Comparison of ENCODE assay signal across 23 cellular contexts in genomic region chr4:121939690-121940089, GRCh38. TPM values are rescaled to one million over a fixed set of nuclear protein-coding genes. Genes with fewer than 3 reads are reported as not detected.
"Had no signal": no experiment of that assay in that cellular context is flagged by ENCODE, and none has a peak within 500 bp of the region (broad histone marks: within the 10 kb centered on the region; RNA-seq: fewer than 3 reads in every experiment).

No MANE protein-coding gene starts in this region.

- H3K4me1 Mint-ChIP-seq: naive B cell; neural progenitor cell; stimulated activated naive B cell treated with anti-CD40 and anti-IgM and Interleukin-4, amounts not matched to agents 10 μg/mL and 1 μg/mL and 100 μg/mL, for 72 hours had no signal

- H3K4me1 ChIP-seq: neural progenitor cell, psoas muscle, sigmoid colon, spleen, upper lobe of right lung had no signal

- H3K27ac ChIP-seq: brain microvascular endothelial cell, neural progenitor cell, psoas muscle, sigmoid colon, spleen, thoracic aorta, upper lobe of right lung had no signal

- H3K27ac Mint-ChIP-seq: activated naive CD4-positive, alpha-beta T cell treated with anti-CD3 and anti-CD28 coated beads, Interleukin-2, amount 10 ng/mL, durations not matched to agents 7 days and 5 days; activated naive CD8-positive, alpha-beta T cell treated with anti-CD3 and anti-CD28 coated beads, Interleukin-2, amount 50 U/mL, for 24 hours; naive B cell; neural progenitor cell; stimulated activated naive B cell treated with anti-CD40 and anti-IgM and Interleukin-4, amounts not matched to agents 10 μg/mL and 1 μg/mL and 100 μg/mL, for 72 hours; T-helper 1 cell treated with Interleukin-12 subunit alpha and Interleukin-12 subunit beta and Interleukin-4 antibody, amounts not matched to agents 30 μg/mL and 1 μg/mL, for 36 hours had no signal

- H3K27me3 ChIP-seq: brain microvascular endothelial cell, neural progenitor cell, sigmoid colon had no signal

- H3K36me3 Mint-ChIP-seq: activated naive CD4-positive, alpha-beta T cell treated with anti-CD3 and anti-CD28 coated beads, Interleukin-2, amount 10 ng/mL, durations not matched to agents 7 days and 5 days; neural progenitor cell; stimulated activated naive B cell treated with anti-CD40 and anti-IgM and Interleukin-4, amounts not matched to agents 10 μg/mL and 1 μg/mL and 100 μg/mL, for 72 hours had no signal

- H3K4me3 Mint-ChIP-seq: activated naive CD4-positive, alpha-beta T cell treated with anti-CD3 and anti-CD28 coated beads, Interleukin-2, amount 10 ng/mL, durations not matched to agents 7 days and 5 days; activated naive CD8-positive, alpha-beta T cell treated with anti-CD3 and anti-CD28 coated beads, Interleukin-2, amount 50 U/mL, for 24 hours; naive B cell; neural progenitor cell; stimulated activated naive B cell treated with anti-CD40 and anti-IgM and Interleukin-4, amounts not matched to agents 10 μg/mL and 1 μg/mL and 100 μg/mL, for 72 hours; T-helper 1 cell treated with Interleukin-12 subunit alpha and Interleukin-12 subunit beta and Interleukin-4 antibody, amounts not matched to agents 30 μg/mL and 1 μg/mL, for 36 hours had no signal

- H3K9me3 Mint-ChIP-seq: activated naive CD4-positive, alpha-beta T cell treated with anti-CD3 and anti-CD28 coated beads, Interleukin-2, amount 10 ng/mL, durations not matched to agents 7 days and 5 days; activated naive CD8-positive, alpha-beta T cell treated with anti-CD3 and anti-CD28 coated beads, Interleukin-2, amount 50 U/mL, for 24 hours; naive B cell; neural progenitor cell; stimulated activated naive B cell treated with anti-CD40 and anti-IgM and Interleukin-4, amounts not matched to agents 10 μg/mL and 1 μg/mL and 100 μg/mL, for 72 hours; T-helper 1 cell treated with Interleukin-12 subunit alpha and Interleukin-12 subunit beta and Interleukin-4 antibody, amounts not matched to agents 30 μg/mL and 1 μg/mL, for 36 hours had no signal

- H3K4me2 ChIP-seq: neural progenitor cell had no signal

- H3K4me3 ChIP-seq: mucosa of descending colon, neural progenitor cell, psoas muscle, sigmoid colon, spleen, thoracic aorta, upper lobe of right lung had no signal

- DNase-seq: activated CD4-positive, alpha-beta T cell treated with anti-CD3 and anti-CD28 coated beads, Interleukin-2, amount 50 U/mL, for 1 hour; activated CD8-positive, alpha-beta memory T cell treated with anti-CD3 and anti-CD28 coated beads, Interleukin-2, amount 50 U/mL, for 4 hours; activated effector memory CD4-positive, alpha-beta T cell treated with Interleukin-2 at 50 U/mL for 16 hours; activated naive CD4-positive, alpha-beta T cell treated with anti-CD3 and anti-CD28 coated beads, Interleukin-2, amount 10 ng/mL, durations not matched to agents 7 days and 5 days; activated naive CD8-positive, alpha-beta T cell treated with anti-CD3 and anti-CD28 coated beads, Interleukin-2, amount 50 U/mL, for 24 hours; activated T-cell treated with anti-CD3 and anti-CD28 coated beads, Interleukin-2, amount 50 U/mL, for 48 hours; anterior cingulate cortex; brain microvascular endothelial cell; cerebellar nuclear complex; cortex of kidney; hippocampal formation; left cardiac atrium; mammary epithelial cell; mucosa of descending colon; naive B cell; psoas muscle; sigmoid colon; spleen; stimulated activated naive B cell treated with anti-CD40 and anti-IgM and Interleukin-4, amounts not matched to agents 10 μg/mL and 1 μg/mL and 100 μg/mL, for 72 hours; upper lobe of right lung had no signal

- H3K9me3 ChIP-seq: mucosa of descending colon, psoas muscle, sigmoid colon, spleen, thoracic aorta, upper lobe of right lung had no signal

- H3K36me3 ChIP-seq: brain microvascular endothelial cell, neural progenitor cell, sigmoid colon, spleen, thoracic aorta, upper lobe of right lung had no signal

- H2AFZ ChIP-seq: neural progenitor cell had no signal

- ATAC-seq: activated naive CD8-positive, alpha-beta T cell treated with anti-CD3 and anti-CD28 coated beads, Interleukin-2, amount 50 U/mL, for 24 hours; mucosa of descending colon; psoas muscle; stimulated activated naive B cell treated with anti-CD40 and anti-IgM and Interleukin-4, amounts not matched to agents 10 μg/mL and 1 μg/mL and 100 μg/mL, for 72 hours; upper lobe of right lung had no signal

RNA-seq across cellular contexts. Expression of gene TRPC3, which starts 12.2 kb away (rescaled TPM):
- polyA plus RNA-seq: mammary epithelial cell had no signal
